ENCODE assay signal across 16 cellular contexts in genomic region chr4:152981842-152982241, GRCh38. TPM values are rescaled to one million over a fixed set of nuclear protein-coding genes. Genes with fewer than 3 reads are reported as not detected.
DNase-seq lines count a peak whose midpoint lies in the region; ATAC-seq and TF ChIP-seq lines count a peak whose summit lies in the region.
"Had no signal": no experiment of that assay in that cellular context is flagged by ENCODE, and none has a peak within 500 bp of the region (broad histone marks: within the 10 kb centered on the region; RNA-seq: fewer than 3 reads in every experiment).

No MANE protein-coding gene starts in this region.

- H2BK120ac ChIP-seq in IMR-90 (ENCODE audit: low read depth, low read length): no peak overlapping the region

- H3K36me3 Mint-ChIP-seq in endothelial cell (ENCODE audit: low read depth, unreplicated experiment): no peaks in the 10 kb centered on the region
- H3K36me3 Mint-ChIP-seq: CD14-positive monocyte had no signal

- TF ChIP-seq POLR2A in IMR-90 (IDR thresholded peaks at IDR 0.05; ENCODE audit: low read depth, low read length) (no peak), testis (IDR thresholded peaks at IDR 0.05) (no peak)

- H2AFZ ChIP-seq in IMR-90 (replicated peaks; ENCODE audit: low read length, poor library complexity): peak overlapping the region; percentile 54

- TF ChIP-seq RAD21 in IMR-90 (IDR thresholded peaks at IDR 0.05; ENCODE audit: low read length): no peak

- no peak overlapping the region for H3K4ac ChIP-seq in IMR-90 (ENCODE audit: low read depth, low read length)

- H4K91ac ChIP-seq in IMR-90 (ENCODE audit: insufficient read depth, low read depth, low read length): no peak overlapping the region

- H3K23ac ChIP-seq in IMR-90 (ENCODE audit: low read depth, low read length): no peak overlapping the region

- WGBS in IMR-90 (ENCODE audit: extremely low coverage in 2 of 2, insufficient read length in 1 of 2), 2 experiments: 100% methylated on average over 1 of the region's 4 CpGs; no CpG with 5 or more reads in 1 of the 2 experiments
- 87 to 96% methylated on average over 4 of the region's 4 CpGs for WGBS in testis, 2 donors

- DNase-seq in A172 (ENCODE audit: low spot score): peak; percentile 23
- DNase-seq in IMR-90: no peak
- peak; percentile 72 for DNase-seq in astrocyte of the hippocampus (ENCODE audit: low read depth, low spot score)
- DNase-seq in left colon: no peak
- no peak for DNase-seq in effector CD8-positive, alpha-beta T cell (lab: John Stamatoyannopoulos, UW)
- no peak for DNase-seq in testis
- DNase-seq in NCI-H82 treated with DMSO at 0.1 percent for 48 hours (lab: John Stamatoyannopoulos, UW; ENCODE audit: unreplicated experiment): no peak
- DNase-seq in endothelial cell (ENCODE audit: low spot score): no peak
- DNase-seq: COR-L47, NCI-H1105, NCI-H1694 treated with DMSO at 0.1 percent for 48 hours, NCI-H774, SHP77 treated with DMSO at 0.1 percent for 48 hours had no signal

- H3K9me1 ChIP-seq in IMR-90 (ENCODE audit: insufficient read depth, low read length): peaks cover 6% of the 10 kb centered on the region; the same call in 1 of the 2 replicates

- TF ChIP-seq CTCF in IMR-90 (conservative IDR thresholded peaks at IDR 0.05; ENCODE audit: low read depth, low read length) (no peak), testis (IDR thresholded peaks at IDR 0.05) (no peak), endothelial cell (IDR thresholded peaks at IDR 0.05; ENCODE audit: unreplicated experiment) (no peak)

- intact Hi-C loops in IMR-90 (cut with micrococcal nuclease): no loop called here
- intact Hi-C loops in left colon (cut with DNase I, micrococcal nuclease): no loop called here
- intact Hi-C loops in testis (cut with DNase I; ENCODE audit: low total_unique reads): no loop called here

- H4K5ac ChIP-seq in IMR-90 (ENCODE audit: low read depth, low read length): no peak overlapping the region

- H3K27ac Mint-ChIP-seq in endothelial cell (ENCODE audit: unreplicated experiment): no peak overlapping the region
- H3K27ac Mint-ChIP-seq: CD14-positive monocyte had no signal

- no peaks in the 10 kb centered on the region for H3K9me3 ChIP-seq in IMR-90 (ENCODE audit: control insufficient read depth, insufficient read depth, low read length)
- H3K9me3 ChIP-seq in testis: no peaks in the 10 kb centered on the region
- H3K9me3 ChIP-seq: HAP-1 had no signal

- no peak overlapping the region for H4K8ac ChIP-seq in IMR-90 (ENCODE audit: low read depth in 2 of 2, low read length in 2 of 2)

- in situ Hi-C loops in IMR-90 (cut with MboI; ENCODE audit: low sequenced_read_pairs): no loop called here

- no peak overlapping the region for H2BK5ac ChIP-seq in IMR-90 (ENCODE audit: low read depth, low read length, poor library complexity, severe bottlenecking)

- POLR2A ChIA-PET in IMR-90 (lab: Charles Lee; ENCODE audit: unreplicated experiment): no interaction called here

- H3K27me3 ChIP-seq in IMR-90 (ENCODE audit: control insufficient read depth, insufficient read depth, low read length) (peaks cover 9% of the 10 kb centered on the region), testis (no peaks in the 10 kb centered on the region)

- peaks cover 2% of the 10 kb centered on the region for H3K27me3 Mint-ChIP-seq in endothelial cell (ENCODE audit: unreplicated experiment)

- H2BK20ac ChIP-seq in IMR-90 (ENCODE audit: low read depth, low read length): no peak overlapping the region

- H2BK15ac ChIP-seq in IMR-90 (ENCODE audit: low read depth, low read length): no peak overlapping the region

- ATAC-seq in IMR-90 (ENCODE audit: low read depth) (no peak), left colon (peak; percentile 34)
- ATAC-seq: Panc1 had no signal

- no peak overlapping the region for H3K9ac ChIP-seq in IMR-90 (ENCODE audit: low read depth, low read length)

- peaks cover 3% of the 10 kb centered on the region for H3K4me1 Mint-ChIP-seq in endothelial cell (ENCODE audit: unreplicated experiment)
- H3K4me1 Mint-ChIP-seq: CD14-positive monocyte had no signal

- no peak overlapping the region for H3K18ac ChIP-seq in IMR-90 (ENCODE audit: low read depth, low read length)

- H3K56ac ChIP-seq in IMR-90 (ENCODE audit: extremely low read depth, insufficient read depth, low read length): no peak overlapping the region

- dilution Hi-C loops in IMR-90 (cut with HindIII; ENCODE audit: low sequenced_read_pairs, unreplicated experiment): no loop called here

- H3K4me1 ChIP-seq in IMR-90 (ENCODE audit: control insufficient read depth, insufficient read depth, low read length): no peaks in the 10 kb centered on the region
- no peaks in the 10 kb centered on the region for H3K4me1 ChIP-seq in testis
- H3K4me1 ChIP-seq: HAP-1 had no signal

- no peak overlapping the region for H2AK5ac ChIP-seq in IMR-90 (ENCODE audit: low read depth, low read length)

- H3K79me1 ChIP-seq in IMR-90 (ENCODE audit: low read depth in 1 of 2, low read length in 2 of 2): no peaks in the 10 kb centered on the region

- no peaks in the 10 kb centered on the region for H3K36me3 ChIP-seq in IMR-90 (ENCODE audit: control insufficient read depth, insufficient read depth, low read length)
- no peaks in the 10 kb centered on the region for H3K36me3 ChIP-seq in testis (ENCODE audit: low read depth, missing control alignments)
- H3K36me3 ChIP-seq: HAP-1 had no signal

- H3K4me3 ChIP-seq in IMR-90 (ENCODE audit: insufficient read depth, low read depth, low read length) (no peak overlapping the region), testis (no peak overlapping the region)
- H3K4me3 ChIP-seq: HAP-1 had no signal

- H3K27ac ChIP-seq in IMR-90 (ENCODE audit: insufficient read depth, low read length): no peak overlapping the region
- H3K27ac ChIP-seq in testis: no peak overlapping the region

- CTCF ChIA-PET in IMR-90 (lab: Yijun Ruan, JAX): no interaction called here

- H2AK9ac ChIP-seq in IMR-90 (replicated peaks; ENCODE audit: low read depth, low read length, poor library complexity): no peak overlapping the region

- BruUV-seq in IMR-90 (replicated peaks; lab: Mats Ljungman, UMichigan): no TSS peak

- H3K9me3 Mint-ChIP-seq in endothelial cell (ENCODE audit: unreplicated experiment): no peaks in the 10 kb centered on the region

- no peak overlapping the region for H3K4me2 ChIP-seq in IMR-90 (ENCODE audit: low read depth, low read length)

- no peak overlapping the region for H3K14ac ChIP-seq in IMR-90 (replicated peaks; ENCODE audit: low read depth, low read length)

- no peaks in the 10 kb centered on the region for H4K20me1 ChIP-seq in IMR-90 (ENCODE audit: insufficient read depth, low read length)

- no peak overlapping the region for H3K4me3 Mint-ChIP-seq in endothelial cell (ENCODE audit: unreplicated experiment)
- H3K4me3 Mint-ChIP-seq: CD14-positive monocyte had no signal

TF ChIP-seq in IMR-90, 13 proteins besides CTCF, POLR2A, EP300 and RAD21:
- TF ChIP-seq ELK1 (IDR thresholded peaks at IDR 0.05; ENCODE audit: borderline replicate concordance, low read depth, low read length) (no peak), CHD1 (IDR thresholded peaks at IDR 0.05; ENCODE audit: low read depth, low read length) (no peak), CEBPB (IDR thresholded peaks at IDR 0.05; ENCODE audit: low read depth, low read length) (no peak), RCOR1 (IDR thresholded peaks at IDR 0.05; ENCODE audit: insufficient replicate concordance, low read length) (no peak), USF2 (IDR thresholded peaks at IDR 0.05; ENCODE audit: low read depth, low read length) (no peak)
TF ChIP-seq in IMR-90: peak in this region for 0.

RNA-seq across cellular contexts. Expression of gene FHDC1, which starts 45.7 kb away (rescaled TPM):
- total RNA-seq in A172 (2014; rRNA removed; shearing (Covaris generic)): 0.40 and 0.62 TPM in 2 replicates
- under 0.01 TPM in 2 replicates for total RNA-seq in IMR-90 (2012; rRNA removed)
- polyA plus RNA-seq in IMR-90 (2012; rRNA removed): 0.09 and 0.10 TPM in 2 replicates
- polyA plus RNA-seq in IMR-90 (2012; cell fraction: cytosol; rRNA removed): 0.03 and 0.05 TPM in 2 replicates
- polyA plus RNA-seq in IMR-90 (2012; cell fraction: nucleus; rRNA removed; ENCODE audit: low replicate concordance): 0.21 and 0.32 TPM in 2 replicates
- 10 to 100 TPM; 14.9 to 15.2 TPM for total RNA-seq in left colon
- total RNA-seq in testis: 1 to 10 TPM; 3.8 to 4.2 TPM
- 2.9 TPM for polyA plus RNA-seq in testis (ENCODE audit: insufficient read depth, low read depth, low replicate concordance)
- total RNA-seq in endothelial cell (ENCODE audit: unreplicated experiment): 0.90 TPM
- polyA plus RNA-seq: CD14-positive monocyte had no signal

Comparison
In these comparisons a context has a peak if more than half of its experiments do, and no peak if none do; other contexts are left out.
1. DNase-seq: peak in A172 (single experiment) and astrocyte of the hippocampus (single experiment); none in IMR-90 (single experiment), left colon (0 of 2), effector CD8-positive, alpha-beta T cell (single experiment), testis (single experiment), NCI-H82 treated with DMSO at 0.1 percent for 48 hours (single experiment) and endothelial cell (single experiment).